Comparison of ENCODE assay signal across 12 cellular contexts in genomic region chr1:3943806-3944620, GRCh38.
"Had no signal": no experiment of that assay in that cellular context is flagged by ENCODE, and none has a peak within 500 bp of the region (broad histone marks: within the 10 kb centered on the region; RNA-seq: fewer than 3 reads in every experiment).

No MANE protein-coding gene starts in this region.

- ATAC-seq: activated CD8-positive, alpha-beta T cell treated with anti-CD3 and anti-CD28 coated beads for 36 hours; left cardiac atrium had no signal

- DNase-seq: activated CD4-positive, alpha-beta T cell treated with anti-CD3 and anti-CD28 coated beads for 4 hours; activated CD8-positive, alpha-beta memory T cell treated with anti-CD3 and anti-CD28 coated beads, Interleukin-2, amount 50 U/mL, for 4 hours; activated CD8-positive, alpha-beta T cell treated with anti-CD3 and anti-CD28 coated beads for 36 hours; colonic mucosa; foreskin keratinocyte; left cardiac atrium; lower lobe of right lung; small intestine; thyroid gland had no signal

- H3K27ac ChIP-seq: colonic mucosa, foreskin keratinocyte, lower lobe of right lung, thyroid gland, vagina had no signal

- H3K4me3 ChIP-seq: colonic mucosa, lower lobe of right lung, thyroid gland, vagina had no signal

- FAIRE-seq: astrocyte, endothelial cell of umbilical vein, small intestine had no signal

- H3K9me3 ChIP-seq: colonic mucosa, lower lobe of right lung, thyroid gland, vagina had no signal

- H3K4me1 ChIP-seq: colonic mucosa, foreskin keratinocyte, lower lobe of right lung, thyroid gland, vagina had no signal

- H3K27me3 ChIP-seq: colonic mucosa, foreskin keratinocyte, thyroid gland, vagina had no signal

- H3K36me3 ChIP-seq: colonic mucosa, lower lobe of right lung, thyroid gland, vagina had no signal
